Comparison of ENCODE assay signal across 18 cellular contexts in genomic region chr1:227255086-227255732, GRCh38.
DNase-seq lines count a peak whose midpoint lies in the region; ATAC-seq, FAIRE-seq and TF ChIP-seq lines count a peak whose summit lies in the region.
"Had no signal": no experiment of that assay in that cellular context is flagged by ENCODE, and none has a peak within 500 bp of the region (broad histone marks: within the 10 kb centered on the region; RNA-seq: fewer than 3 reads in every experiment).

No MANE protein-coding gene starts in this region.

- no TSS peak for BruUV-seq in PC-3 (replicated peaks; lab: Mats Ljungman, UMichigan)
- BruUV-seq in K562 (replicated peaks; lab: Mats Ljungman, UMichigan), result no TSS peak

- H3K9me3 ChIP-seq in PC-3 (ENCODE audit: low read length), result no peaks in the 10 kb centered on the region
- no peaks in the 10 kb centered on the region for H3K9me3 ChIP-seq in K562 (replicated peaks; ENCODE audit: control insufficient read depth, insufficient read depth, low read depth, low read length)
- no peaks in the 10 kb centered on the region for H3K9me3 ChIP-seq in osteoblast (ENCODE audit: low read depth, low read length)
- H3K9me3 ChIP-seq: MG63 had no signal

- no peaks in the 10 kb centered on the region for H3K9me1 ChIP-seq in K562 (ENCODE audit: control insufficient read depth, insufficient read depth, low read length)

- no peak for TF ChIP-seq EP300 in K562 (IDR thresholded peaks at IDR 0.05; ENCODE audit: low read length)

- H4K20me1 ChIP-seq in PC-3 (ENCODE audit: low read length), result 0 out of 2 replicates have a peak, but pooled peaks cover 3% of the 10 kb centered on the region
- H4K20me1 ChIP-seq in K562 (replicated peaks; ENCODE audit: control insufficient read depth, insufficient read depth, low read length), result no peaks in the 10 kb centered on the region
- H4K20me1 ChIP-seq in osteoblast (ENCODE audit: insufficient read depth, low read length), result peaks cover 19% of the 10 kb centered on the region

- H3F3A ChIP-seq in PC-3 (ENCODE audit: low read length, unreplicated experiment), result no peaks in the 10 kb centered on the region

- in situ Hi-C loops in K562 (cut with MboI), result no loop called here

- H3K79me2 ChIP-seq in PC-3 (ENCODE audit: low read length) (peaks cover 25% of the 10 kb centered on the region), K562 (ENCODE audit: control insufficient read depth, insufficient read depth, low read length) (peaks cover 97% of the 10 kb centered on the region), osteoblast (ENCODE audit: insufficient read depth, low read length) (peaks cover 67% of the 10 kb centered on the region)

- intact Hi-C loops in PC-3 (cut with micrococcal nuclease) (no loop called here), K562 (cut with micrococcal nuclease) (no loop called here)

- H3K36me3 ChIP-seq in PC-3 (ENCODE audit: low read depth, low read length) (no peaks in the 10 kb centered on the region), K562 (ENCODE audit: control insufficient read depth, insufficient read depth, low read length) (peaks cover 14% of the 10 kb centered on the region; the same call in 2 of the 3 replicates), osteoblast (ENCODE audit: insufficient read depth, low read length) (peaks cover 2% of the 10 kb centered on the region)
- H3K36me3 ChIP-seq: MG63 had no signal

- 34% methylated on average over 5 of the region's 5 CpGs for WGBS in K562 (ENCODE audit: insufficient coverage, low coverage, missing lambda C conversion rate)

- TF ChIP-seq CTCF in PC-3 (conservative IDR thresholded peaks at IDR 0.05; ENCODE audit: low read depth, low read length) (no peak), K562 (IDR thresholded peaks at IDR 0.05 in 2 of 3, conservative IDR thresholded peaks at IDR 0.05 in 1 of 3; ENCODE audit: insufficient read depth in 2 of 3, low read depth in 1 of 3, low read length in 3 of 3) (no peak), osteoblast (IDR thresholded peaks at IDR 0.05; ENCODE audit: extremely low read depth, low read depth, low read length) (no peak)

- H3K4me3 ChIP-seq in PC-3 (ENCODE audit: low read length) (no peak overlapping the region), K562 (no peak overlapping the region), osteoblast (ENCODE audit: insufficient read depth, low read length) (no peak overlapping the region)
- H3K4me3 ChIP-seq: MG63 had no signal

- ATAC-seq in PC-3 (peak; percentile 65), K562 (no peak; the same call in 2 of the 3 replicates), HG03432 (IDR thresholded peaks at IDR 0.05; ENCODE audit: unreplicated experiment) (no peak)

- POLR2A ChIA-PET in PC-3 (lab: Charles Lee; ENCODE audit: unreplicated experiment), result interaction anchor here (0.5 kb wide), 1 partner anchor 728 kb away, joined by 12 read pairs; no protein-coding TSS in a partner anchor
- POLR2A ChIA-PET in K562 (lab: Yijun Ruan, JAX), result interaction anchor here (0.6 kb wide), 1 partner anchor 176 kb away, joined by 6 read pairs; no protein-coding TSS in a partner anchor

- no peak overlapping the region for H3K27ac ChIP-seq in PC-3 (ENCODE audit: low read length)
- peak overlapping the region; percentile 9; the same call in 1 of the 3 replicates for H3K27ac ChIP-seq in K562 (ENCODE audit: extremely low read depth, low read depth, low read length)
- no peak overlapping the region for H3K27ac ChIP-seq in osteoblast (ENCODE audit: low read depth, low read length)

- H3K9ac ChIP-seq in PC-3 (ENCODE audit: low read length) (no peak overlapping the region), K562 (ENCODE audit: insufficient read depth in 1 of 2, low read depth in 2 of 2, low read length in 2 of 2) (no peak overlapping the region)

- peak; percentile 14 for DNase-seq in EH (ENCODE audit: low read depth)
- DNase-seq in PC-3, result no peak
- DNase-seq in K562 (ENCODE audit: extremely low read depth in 1 of 4, low spot score in 3 of 4), result peak in 1 of 4 experiments; percentile 30
- DNase-seq in osteoblast (ENCODE audit: insufficient read length, low spot score, missing footprints), result no peak
- DNase-seq in NCI-H2227 treated with DMSO at 0.1 percent for 48 hours (lab: John Stamatoyannopoulos, UW), result no peak
- no peak for DNase-seq in NCI-H128 (lab: John Stamatoyannopoulos, UW; ENCODE audit: unreplicated experiment)
- DNase-seq: GDM1; HCEC 1CT; IMR-90; Karpas-422; MG63; NCI-H1092; NCI-H1694 treated with DMSO at 0.1 percent for 48 hours; NCI-H510A; NCI-H748 treated with DMSO at 0.1 percent for 48 hours; NK-92 treated with Interleukin-12 subunit alpha and Interleukin-12 subunit beta, amount 100 ng/mL, for 24 hours; SHP77 had no signal

- CTCF ChIA-PET in PC-3 (lab: Charles Lee), result no interaction called here
- CTCF ChIA-PET in K562 (lab: Yijun Ruan, JAX; ENCODE audit: low intra/inter-chr PET ratio), result interaction anchor here (0.5 kb wide), 1 partner anchor 13 kb away, joined by 3 read pairs; no protein-coding TSS in a partner anchor

- TF ChIP-seq POLR2A in K562 (conservative IDR thresholded peaks at IDR 0.05), result no peak

- no peaks in the 10 kb centered on the region for H3K9me2 ChIP-seq in PC-3 (replicated peaks; ENCODE audit: low read length)

- no peak for FAIRE-seq in K562 (lab: Jason Lieb, UNC)

- H3K4me1 ChIP-seq in PC-3 (ENCODE audit: insufficient read depth, low read length) (no peaks in the 10 kb centered on the region), K562 (replicated peaks in 1 of 2; ENCODE audit: control insufficient read depth in 2 of 2, insufficient read depth in 2 of 2, low read length in 2 of 2) (peaks cover 7 to 18% of the 10 kb centered on the region in 2 experiments; a peak in 4 of 5 replicates), osteoblast (ENCODE audit: insufficient read depth, low read length) (no peaks in the 10 kb centered on the region)

- H3K27me3 ChIP-seq in PC-3 (ENCODE audit: low read length) (no peaks in the 10 kb centered on the region), K562 (ENCODE audit: control insufficient read depth in 2 of 2, insufficient read depth in 2 of 2, low read length in 2 of 2) (no peaks in the 10 kb centered on the region), osteoblast (ENCODE audit: insufficient read depth, low read length) (no peaks in the 10 kb centered on the region)
- H3K27me3 ChIP-seq: MG63 had no signal

- no peak overlapping the region for H2AFZ ChIP-seq in PC-3 (ENCODE audit: low read length)
- no peak overlapping the region for H2AFZ ChIP-seq in K562 (ENCODE audit: low read depth, low read length)
- no peak overlapping the region for H2AFZ ChIP-seq in osteoblast (ENCODE audit: low read length)

- no peak for TF ChIP-seq RAD21 in K562 (CRISPR knock-in tag; conservative IDR thresholded peaks at IDR 0.05 in 1 of 2, IDR thresholded peaks at IDR 0.05 in 1 of 2)

- H3K4me2 ChIP-seq in PC-3 (ENCODE audit: low read length) (no peak overlapping the region), K562 (ENCODE audit: insufficient read depth, low read length) (no peak overlapping the region), osteoblast (ENCODE audit: insufficient read depth, low read length) (peak overlapping the region; percentile 26)

TF ChIP-seq in K562, 482 proteins besides CTCF, POLR2A, EP300 and RAD21 (continues in another document):
- peak; percentile 21; the same call in 1 of the 2 replicates for TF ChIP-seq EHMT2 (IDR thresholded peaks at IDR 0.05)
- TF ChIP-seq ZNF12 (CRISPR knock-in tag; IDR thresholded peaks at IDR 0.05), result no peak
- TF ChIP-seq TOE1 (IDR thresholded peaks at IDR 0.05; ENCODE audit: borderline replicate concordance), result no peak
- TF ChIP-seq TOE1 (CRISPR knock-in tag; IDR thresholded peaks at IDR 0.05; ENCODE audit: borderline replicate concordance, low read depth), result no peak
- TF ChIP-seq JUND (IDR thresholded peaks at IDR 0.05; ENCODE audit: borderline replicate concordance, low read depth, low read length), result peak; percentile 46; the same call in 1 of the 2 replicates
- peak; percentile 44; the same call in 1 of the 3 replicates for TF ChIP-seq JUND (tag; IDR thresholded peaks at IDR 0.05; ENCODE audit: borderline replicate concordance, low read depth, low read length)
- no peak for TF ChIP-seq REST (CRISPR knock-in tag; IDR thresholded peaks at IDR 0.05; ENCODE audit: low read depth)
- TF ChIP-seq TAF9B (IDR thresholded peaks at IDR 0.05; ENCODE audit: partially characterized antibody), result no peak
- TF ChIP-seq GABPB1 (CRISPR knock-in tag; IDR thresholded peaks at IDR 0.05), result no peak
- no peak for TF ChIP-seq SMAD4 (CRISPR knock-in tag; conservative IDR thresholded peaks at IDR 0.05)
- TF ChIP-seq FOXA1 (IDR thresholded peaks at IDR 0.05; ENCODE audit: borderline replicate concordance), result no peak
- no peak for TF ChIP-seq COPS2 (conservative IDR thresholded peaks at IDR 0.05)
- TF ChIP-seq TSC22D4 (tag; IDR thresholded peaks at IDR 0.05), result no peak
- no peak for TF ChIP-seq SMARCA5 (IDR thresholded peaks at IDR 0.05)
- TF ChIP-seq FOXM1 (IDR thresholded peaks at IDR 0.05; ENCODE audit: low read depth), result no peak
- TF ChIP-seq FOXM1 (CRISPR knock-in tag; IDR thresholded peaks at IDR 0.05; ENCODE audit: low read depth), result no peak
- TF ChIP-seq ZNF224 (CRISPR knock-in tag; IDR thresholded peaks at IDR 0.05), result no peak
- no peak for TF ChIP-seq NUFIP1 (IDR thresholded peaks at IDR 0.05; ENCODE audit: partially characterized antibody)
